In genomic region chr1:186073697-186074096, GRCh38 we compare ENCODE assay signal across 26 cellular contexts.
"Had no signal": no experiment of that assay in that cellular context is flagged by ENCODE, and none has a peak within 500 bp of the region (broad histone marks: within the 10 kb centered on the region; RNA-seq: fewer than 3 reads in every experiment).

No MANE protein-coding gene starts in this region.

- H3K9me3 Mint-ChIP-seq: dendritic cell treated with granulocyte-macrophage colony-stimulating factor and Interleukin-4, amounts not matched to agents 40 ng/mL and 50 ng/mL, for 4 days; effector memory CD8-positive, alpha-beta T cell; endodermal cell had no signal

- H3K4me1 Mint-ChIP-seq: endodermal cell had no signal

- H3K36me3 ChIP-seq: colonic mucosa, esophagus squamous epithelium, gastrocnemius medialis had no signal

- H3K9me3 ChIP-seq: colonic mucosa, esophagus muscularis mucosa, esophagus squamous epithelium, gastrocnemius medialis, gastroesophageal sphincter, heart left ventricle, heart right ventricle had no signal

- H3K27ac Mint-ChIP-seq: dendritic cell treated with granulocyte-macrophage colony-stimulating factor and Interleukin-4, amounts not matched to agents 40 ng/mL and 50 ng/mL, for 4 days; effector memory CD8-positive, alpha-beta T cell; endodermal cell had no signal

- H3K27me3 ChIP-seq: colonic mucosa, esophagus muscularis mucosa, esophagus squamous epithelium, foreskin keratinocyte, gastrocnemius medialis, gastroesophageal sphincter, heart left ventricle, heart right ventricle had no signal

- H3K4me3 ChIP-seq: colonic mucosa, coronary artery, dorsolateral prefrontal cortex, esophagus muscularis mucosa, esophagus squamous epithelium, gastrocnemius medialis, gastroesophageal sphincter, heart left ventricle, heart right ventricle had no signal

- H3K27me3 Mint-ChIP-seq: dendritic cell treated with granulocyte-macrophage colony-stimulating factor and Interleukin-4, amounts not matched to agents 40 ng/mL and 50 ng/mL, for 4 days; effector memory CD8-positive, alpha-beta T cell had no signal

- H3K4me1 ChIP-seq: colonic mucosa, esophagus squamous epithelium, foreskin keratinocyte, gastrocnemius medialis, heart left ventricle, heart right ventricle had no signal

- FAIRE-seq: endothelial cell of umbilical vein had no signal

- ATAC-seq: effector memory CD8-positive, alpha-beta T cell; esophagus mucosa; foreskin keratinocyte; gastrocnemius medialis; gastroesophageal sphincter; heart left ventricle; heart right ventricle had no signal

- H3K4me3 Mint-ChIP-seq: dendritic cell treated with granulocyte-macrophage colony-stimulating factor and Interleukin-4, amounts not matched to agents 40 ng/mL and 50 ng/mL, for 4 days; effector memory CD8-positive, alpha-beta T cell; endodermal cell had no signal

- H3K27ac ChIP-seq: colonic mucosa, coronary artery, dorsolateral prefrontal cortex, epithelial cell of prostate, esophagus muscularis mucosa, esophagus squamous epithelium, foreskin keratinocyte, gastrocnemius medialis, gastroesophageal sphincter, heart left ventricle, heart right ventricle had no signal

- DNase-seq: colonic mucosa; cortex of kidney; dermis blood vessel endothelial cell; dorsolateral prefrontal cortex; effector CD4-positive, alpha-beta T cell; effector CD8-positive, alpha-beta T cell; effector memory CD4-positive, alpha-beta T cell; effector memory CD8-positive, alpha-beta T cell; endodermal cell; erythroblast; esophagus squamous epithelium; foreskin fibroblast; foreskin keratinocyte; foreskin melanocyte; gastrocnemius medialis; glutamatergic neuron; head of caudate nucleus; heart left ventricle; heart right ventricle had no signal
